ENCODE assay signal across 25 cellular contexts in the genomic region with DNA sequence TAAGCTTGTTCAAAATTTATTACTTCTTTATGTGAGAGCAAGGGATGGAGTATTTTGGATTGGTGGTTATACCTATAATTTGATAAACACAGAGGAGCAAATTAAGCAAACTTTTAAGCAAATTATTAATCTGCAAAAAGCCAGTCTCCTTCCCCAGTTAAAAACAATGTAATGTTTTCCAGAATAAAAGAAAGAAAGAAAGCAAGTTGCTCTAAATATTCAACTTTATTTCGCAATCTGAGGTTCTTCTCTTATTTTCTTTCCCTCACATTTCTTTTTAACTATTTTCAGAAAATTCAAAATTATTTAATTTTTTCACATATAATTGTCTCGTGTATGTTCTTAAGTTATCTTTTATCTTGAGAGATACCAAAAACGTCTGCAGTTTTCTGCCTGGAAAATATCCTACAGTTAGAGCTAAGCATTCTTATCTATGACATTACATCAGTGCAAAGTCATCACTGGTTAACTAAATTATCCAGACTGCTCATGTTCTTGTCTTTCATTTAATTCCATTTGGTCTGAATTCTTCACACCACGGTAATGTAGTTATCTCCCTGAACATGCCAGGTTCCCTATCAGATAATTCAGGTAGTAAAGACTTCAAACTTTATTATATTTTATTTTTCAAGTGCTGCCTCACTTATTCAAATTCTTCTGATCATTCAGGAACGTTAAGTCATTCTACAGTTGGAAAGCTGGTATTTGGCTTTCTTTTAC. TPM values are rescaled to one million over a fixed set of nuclear protein-coding genes. Genes with fewer than 3 reads are reported as not detected.
"Had no signal": no experiment of that assay in that cellular context is flagged by ENCODE, and none has a peak within 500 bp of the region (broad histone marks: within the 10 kb centered on the region; RNA-seq: fewer than 3 reads in every experiment).

No MANE protein-coding gene starts in this region.

- H3K27ac ChIP-seq: adrenal gland, colonic mucosa, dorsolateral prefrontal cortex, esophagus muscularis mucosa, left ventricle myocardium inferior, thoracic aorta had no signal

- DNase-seq: activated CD4-positive, alpha-beta T cell treated with anti-CD3 and anti-CD28 coated beads, Interleukin-2, amount 50 U/mL, for 4 hours; activated CD8-positive, alpha-beta memory T cell treated with anti-CD3 and anti-CD28 coated beads for 24 hours; activated CD8-positive, alpha-beta memory T cell treated with anti-CD3 and anti-CD28 coated beads, Interleukin-2, amount 50 U/mL, for 4 hours; activated T-cell treated with anti-CD3 and anti-CD28 coated beads, Interleukin-2, amount 50 U/mL, for 24 hours; adrenal gland; dorsolateral prefrontal cortex; effector memory CD8-positive, alpha-beta T cell; glutamatergic neuron; hippocampal formation; left ventricle myocardium inferior; mucosa of descending colon; retina; spleen; stimulated activated CD4-positive, alpha-beta T cell treated with anti-CD3 and anti-CD28 coated beads, Interleukin-4, amount 100 ng/mL, for 1 hour; stimulated activated naive CD4-positive, alpha-beta T cell had no signal

- H3K4me3 ChIP-seq: adrenal gland, colonic mucosa, dorsolateral prefrontal cortex, esophagus muscularis mucosa, left ventricle myocardium inferior, mucosa of descending colon, spleen, thoracic aorta had no signal

- H3K9me3 ChIP-seq: adrenal gland, colonic mucosa, esophagus muscularis mucosa, left ventricle myocardium inferior, mucosa of descending colon, spleen, thoracic aorta had no signal

- H3K27me3 ChIP-seq: adrenal gland, colonic mucosa, dorsolateral prefrontal cortex, esophagus muscularis mucosa had no signal

- H3K4me1 ChIP-seq: colonic mucosa had no signal

- ATAC-seq: activated naive CD4-positive, alpha-beta T cell treated with anti-CD3 and anti-CD28 coated beads, Interleukin-2, amount 50 U/mL, for 72 hours; activated T-helper 17 cell treated with anti-CD3 and anti-CD28 coated beads, Interleukin-2, amount 50 U/mL, for 72 hours; effector memory CD8-positive, alpha-beta T cell; mucosa of descending colon; WTC11 had no signal

- FAIRE-seq: bronchial epithelial cell, endothelial cell of umbilical vein, frontal cortex had no signal

- H3K36me3 ChIP-seq: adrenal gland, colonic mucosa, esophagus muscularis mucosa, left ventricle myocardium inferior, spleen, thoracic aorta had no signal

RNA-seq across cellular contexts. Expression of gene CNKSR3, which starts 3.3 kb away (rescaled TPM):
- total RNA-seq: T-helper 2 cell treated with Interferon-gamma antibody and Interleukin-4, amounts not matched to agents 100 ng/mL and 5 ng/mL, for 36 hours had no signal
